In the genomic region with DNA sequence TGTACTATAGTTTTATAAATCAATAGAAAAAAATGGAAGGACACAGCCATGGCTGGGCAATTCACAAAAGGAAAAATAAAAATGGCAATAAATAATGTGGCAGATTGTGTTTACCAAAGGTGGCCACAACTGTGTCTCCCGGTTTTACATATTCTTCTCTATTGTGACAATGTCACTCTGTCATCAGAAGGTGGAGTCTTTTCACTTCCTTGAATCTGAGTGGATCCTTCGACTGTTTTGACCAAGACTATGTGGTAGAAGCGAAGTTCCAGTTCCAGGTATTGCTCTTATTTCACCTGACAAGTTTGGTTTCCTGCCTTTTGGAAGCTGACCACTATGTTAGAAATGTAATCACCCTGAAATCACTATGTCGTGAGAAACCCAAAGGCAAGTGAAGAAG, we compare ENCODE assay signal across 16 cellular contexts. TPM values are rescaled to one million over a fixed set of nuclear protein-coding genes. Genes with fewer than 3 reads are reported as not detected.
DNase-seq lines count a peak whose midpoint lies in the region; ATAC-seq and TF ChIP-seq lines count a peak whose summit lies in the region.
"Had no signal": no experiment of that assay in that cellular context is flagged by ENCODE, and none has a peak within 500 bp of the region (broad histone marks: within the 10 kb centered on the region; RNA-seq: fewer than 3 reads in every experiment).

No MANE protein-coding gene starts in this region.

- H3K4me1 ChIP-seq in smooth muscle cell (ENCODE audit: low read depth) = peaks cover 7% of the 10 kb centered on the region

- no peaks in the 10 kb centered on the region for H3F3A ChIP-seq in smooth muscle cell (ENCODE audit: low read depth)

- no peaks in the 10 kb centered on the region for H4K20me1 ChIP-seq in smooth muscle cell (ENCODE audit: low read depth)

- no peak overlapping the region for H2AFZ ChIP-seq in smooth muscle cell (ENCODE audit: low read depth)

- peaks cover 17% of the 10 kb centered on the region for H3K79me2 ChIP-seq in smooth muscle cell (ENCODE audit: low read depth)

- TF ChIP-seq CTCF in C4-2B (conservative IDR thresholded peaks at IDR 0.05) (peak; percentile 34), LNCaP clone FGC (IDR thresholded peaks at IDR 0.05; ENCODE audit: control insufficient read depth, extremely low read depth, insufficient read depth) (peak; percentile 51), smooth muscle cell (IDR thresholded peaks at IDR 0.05; ENCODE audit: borderline replicate concordance, insufficient read depth, poor library complexity, severe bottlenecking) (no peak)

- intact Hi-C loops in left colon (cut with DNase I, micrococcal nuclease) = no loop called here

- no peaks in the 10 kb centered on the region for H3K9me3 ChIP-seq in smooth muscle cell (replicated peaks; ENCODE audit: low read depth)

- ATAC-seq in left colon (peak; percentile 64), GM21515 (IDR thresholded peaks at IDR 0.05; ENCODE audit: unreplicated experiment) (no peak)

- DNase-seq in LNCaP clone FGC (ENCODE audit: low read depth) (peak; percentile 51), SK-N-DZ (ENCODE audit: low spot score) (peak; percentile 17), left colon (no peak), smooth muscle cell (lab: John Stamatoyannopoulos, UW; ENCODE audit: unreplicated experiment) (no peak), cortex of kidney (lab: John Stamatoyannopoulos, UW) (no peak)
- DNase-seq: Calu3; CD4-positive, alpha-beta T cell; DMS53; GOT3; NCI-H1436 treated with DMSO at 0.1 percent for 48 hours; NCI-H2081; NCI-H510A treated with DMSO at 0.1 percent for 48 hours; SHP77; T-helper 2 cell had no signal

- H3K27me3 ChIP-seq in smooth muscle cell (ENCODE audit: low read depth) = no peaks in the 10 kb centered on the region

- no peaks in the 10 kb centered on the region for H3K36me3 ChIP-seq in smooth muscle cell (ENCODE audit: low read depth)

- H3K27ac ChIP-seq in C4-2B (peak overlapping the region; percentile 56; the same call in 1 of the 2 replicates), smooth muscle cell (ENCODE audit: low read depth) (no peak overlapping the region)

- H3K4me2 ChIP-seq in smooth muscle cell = no peak overlapping the region

- no peak overlapping the region for H3K9ac ChIP-seq in smooth muscle cell (ENCODE audit: low read depth)

- H3K4me3 ChIP-seq in LNCaP clone FGC (ENCODE audit: low read depth, low read length) (peak overlapping the region; percentile 2; the same call in 1 of the 2 replicates), smooth muscle cell (no peak overlapping the region)

- WGBS in smooth muscle cell (ENCODE audit: low lambda C conversion rate) = 94% methylated on average over 4 of the region's 4 CpGs

RNA-seq across cellular contexts. Expression of a gene that starts 31.0 kb away (rescaled TPM):
- polyA plus RNA-seq in SK-N-DZ (2014; cell fraction: cytosol; rRNA removed) = 34.6 and 38.7 TPM in 2 replicates
- 17.1 and 22.4 TPM in 2 replicates for polyA plus RNA-seq in SK-N-DZ (2014; cell fraction: nucleus; rRNA removed)
- 100 to 1,000 TPM; 122 to 139 TPM for total RNA-seq in left colon
- 111 and 131 TPM in 2 replicates for total RNA-seq in smooth muscle cell
- polyA plus RNA-seq in smooth muscle cell = 66.4 and 74.8 TPM in 2 replicates

Comparison
In these comparisons a context has a peak if more than half of its experiments do, and no peak if none do; other contexts are left out.
1. DNase-seq: peak in LNCaP clone FGC (single experiment) and SK-N-DZ (single experiment); none in left colon (0 of 2), smooth muscle cell (single experiment) and cortex of kidney (single experiment).